ENCODE assay signal across 14 cellular contexts in genomic region chr1:181430015-181430657, GRCh38. TPM values are rescaled to one million over a fixed set of nuclear protein-coding genes. Genes with fewer than 3 reads are reported as not detected.
A peak's percentile ranks its signal among the peaks of the same experiment; 100 is the strongest.
DNase-seq lines count a peak whose midpoint lies in the region; ATAC-seq and TF ChIP-seq lines count a peak whose summit lies in the region.
"Had no signal": no experiment of that assay in that cellular context is flagged by ENCODE, and none has a peak within 500 bp of the region (broad histone marks: within the 10 kb centered on the region; RNA-seq: fewer than 3 reads in every experiment).

No MANE protein-coding gene starts in this region.

- no peaks in the 10 kb centered on the region for H3K36me3 ChIP-seq in transverse colon
- no peaks in the 10 kb centered on the region for H3K36me3 ChIP-seq in tibial artery

- no peak for TF ChIP-seq CTCF in GM12865 (IDR thresholded peaks at IDR 0.05; ENCODE audit: insufficient read depth, low read depth, low read length, missing control alignments)
- TF ChIP-seq CTCF in transverse colon (IDR thresholded peaks at IDR 0.05): no peak
- TF ChIP-seq CTCF in tibial artery (IDR thresholded peaks at IDR 0.05): no peak

- ATAC-seq in GM21390 (IDR thresholded peaks at IDR 0.05; ENCODE audit: unreplicated experiment) (peak; percentile 70), HG03139 (IDR thresholded peaks at IDR 0.05; ENCODE audit: unreplicated experiment) (peak; percentile 55)

- WGBS in transverse colon (ENCODE audit: low coverage in 1 of 2), 2 donors: 72 to 81% methylated on average over 7 to 8 of the region's 8 CpGs

- DNase-seq in GM12865 (ENCODE audit: low read depth) (peak; percentile 64), head of caudate nucleus (peak in 25 of 42 donors; percentile 4 to 76 (median 43)), SHP77 (lab: John Stamatoyannopoulos, UW) (no peak), NCI-H510A (lab: John Stamatoyannopoulos, UW) (no peak), transverse colon (no peak), tibial artery (no peak)
- DNase-seq: activated CD4-positive, alpha-beta memory T cell treated with anti-CD3 and anti-CD28 coated beads for 36 hours; NCI-H2029 treated with DMSO at 0.1 percent for 48 hours; small intestine had no signal

- no peaks in the 10 kb centered on the region for H3K9me3 ChIP-seq in transverse colon
- no peaks in the 10 kb centered on the region for H3K9me3 ChIP-seq in tibial artery

- TF ChIP-seq POLR2A in transverse colon (IDR thresholded peaks at IDR 0.05): no peak

- peaks cover 10% of the 10 kb centered on the region for H3K27me3 ChIP-seq in transverse colon
- H3K27me3 ChIP-seq in tibial artery: peaks cover 0 to 42% of the 10 kb centered on the region in 2 donors

- H3K4me3 ChIP-seq in GM12865 (ENCODE audit: low read depth, low read length) (no peak overlapping the region), transverse colon (no peak overlapping the region), tibial artery (no peak overlapping the region)
- H3K4me3 ChIP-seq: lung, SK-N-MC had no signal

- H3K27ac ChIP-seq in transverse colon (no peak overlapping the region), tibial artery (no peak overlapping the region)
- H3K27ac ChIP-seq: HL-60, SK-N-MC had no signal

- in situ Hi-C loops in transverse colon (cut with MboI; ENCODE audit: low pct_ligation_motif_present in 1 of 4, low pct_unique_long_range_greater_than_20kb in 1 of 4, low sequenced_read_pairs in 3 of 4): no loop called here

- TF ChIP-seq EP300 in transverse colon (IDR thresholded peaks at IDR 0.05; ENCODE audit: low read depth): no peak

- H3K4me1 ChIP-seq in transverse colon (no peaks in the 10 kb centered on the region), tibial artery (no peaks in the 10 kb centered on the region)

- intact Hi-C loops in head of caudate nucleus (cut with DNase I) (no loop called here), transverse colon (cut with DNase I; ENCODE audit: low total_unique reads) (no loop called here), tibial artery (cut with DNase I; ENCODE audit: low total_unique reads) (no loop called here)

RNA-seq across cellular contexts. Expression of gene CACNA1E, which starts 53.2 kb away (rescaled TPM):
- under 1 TPM in 3 of 4 donors, not detected in 1; under 0.01 to 0.16 (median 0.14) TPM for total RNA-seq in transverse colon
- total RNA-seq: activated CD4-positive, alpha-beta memory T cell treated with anti-CD3 and anti-CD28 coated beads for 36 hours had no signal

Comparison
In these comparisons a context has a peak if more than half of its experiments do, and no peak if none do; other contexts are left out.
1. DNase-seq: peak in GM12865 (single experiment) and head of caudate nucleus (25 of 42); none in SHP77 (0 of 2), NCI-H510A (single experiment), transverse colon (single experiment) and tibial artery (0 of 2).